Comparison of ENCODE assay signal across 12 cellular contexts in the genomic region with DNA sequence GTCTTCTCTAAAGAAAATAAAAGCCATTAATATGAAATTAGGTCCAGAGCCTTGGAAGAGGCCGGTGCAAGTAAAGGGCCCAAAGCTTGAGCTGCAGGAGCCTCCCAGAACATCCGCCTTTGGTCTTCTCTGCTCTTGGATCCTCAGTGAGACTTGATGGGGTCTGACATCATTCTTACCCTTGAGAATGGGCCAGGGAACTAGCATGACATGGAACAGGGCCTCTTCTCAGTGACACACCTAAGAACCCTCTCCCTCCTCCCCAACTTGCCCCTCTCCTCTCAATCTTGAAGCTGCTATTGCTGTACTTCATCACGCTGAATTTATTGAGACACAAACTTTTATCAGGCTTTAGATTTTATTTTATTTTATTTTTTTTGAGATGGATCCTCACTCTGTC. TPM values are rescaled to one million over a fixed set of nuclear protein-coding genes. Genes with fewer than 3 reads are reported as not detected.
DNase-seq lines count a peak whose midpoint lies in the region; ATAC-seq and TF ChIP-seq lines count a peak whose summit lies in the region.
"Had no signal": no experiment of that assay in that cellular context is flagged by ENCODE, and none has a peak within 500 bp of the region (broad histone marks: within the 10 kb centered on the region; RNA-seq: fewer than 3 reads in every experiment).

No MANE protein-coding gene starts in this region.

- ATAC-seq in T-cell (replicated peaks in 1 of 4) = no peak

- no peak overlapping the region for H3K9ac ChIP-seq in endodermal cell (ENCODE audit: extremely low read depth, low read length, poor library complexity, severe bottlenecking)

- peaks cover 18% of the 10 kb centered on the region for H3K4me1 Mint-ChIP-seq in endodermal cell
- peaks cover 60% of the 10 kb centered on the region for H3K4me1 Mint-ChIP-seq in osteocyte (ENCODE audit: unreplicated experiment)
- no peaks in the 10 kb centered on the region for H3K4me1 Mint-ChIP-seq in T-cell

- H3K27me3 Mint-ChIP-seq in endodermal cell (ENCODE audit: insufficient read depth) = no peaks in the 10 kb centered on the region
- no peaks in the 10 kb centered on the region for H3K27me3 Mint-ChIP-seq in osteocyte (ENCODE audit: unreplicated experiment)
- H3K27me3 Mint-ChIP-seq in T-cell = peaks cover 0 to 2% of the 10 kb centered on the region in 2 donors

- DNase-seq in RWPE1 (ENCODE audit: low spot score) (no peak), endodermal cell (no peak), osteocyte (ENCODE audit: extremely low spot score, unreplicated experiment) (no peak), transverse colon (no peak), T-cell (no peak), OCI-LY7 (ENCODE audit: low spot score) (no peak), H7 (no peak)
- DNase-seq: activated CD8-positive, alpha-beta memory T cell treated with anti-CD3 and anti-CD28 coated beads for 24 hours; GDM1; NCI-H82; SIG-M5 had no signal

- H3K4me3 ChIP-seq in endodermal cell (ENCODE audit: low read length) = no peak overlapping the region
- H3K4me3 ChIP-seq in transverse colon = no peak overlapping the region
- H3K4me3 ChIP-seq in OCI-LY7 (ENCODE audit: low read depth, low read length, poor library complexity, severe bottlenecking) = no peak overlapping the region
- H3K4me3 ChIP-seq in H7 (ENCODE audit: insufficient read depth, low read depth, low read length) = no peak overlapping the region
- H3K4me3 ChIP-seq: HAP-1 had no signal

- no peak overlapping the region for H3K4me2 ChIP-seq in OCI-LY7 (ENCODE audit: low read length)

- H3K9me3 Mint-ChIP-seq in endodermal cell (no peaks in the 10 kb centered on the region), osteocyte (ENCODE audit: unreplicated experiment) (no peaks in the 10 kb centered on the region), T-cell (no peaks in the 10 kb centered on the region)

- TF ChIP-seq POLR2A in transverse colon (IDR thresholded peaks at IDR 0.05) = no peak

- H3K9me3 ChIP-seq in endodermal cell (ENCODE audit: control insufficient read depth, low read length) (no peaks in the 10 kb centered on the region), transverse colon (no peaks in the 10 kb centered on the region), OCI-LY7 (ENCODE audit: low read length) (no peaks in the 10 kb centered on the region)
- H3K9me3 ChIP-seq: HAP-1 had no signal

- H3K27me3 ChIP-seq in endodermal cell (ENCODE audit: control insufficient read depth, insufficient read depth, low read length, poor library complexity, severe bottlenecking) (no peaks in the 10 kb centered on the region), transverse colon (no peaks in the 10 kb centered on the region), H7 (ENCODE audit: control insufficient read depth, insufficient read depth, low read length) (no peaks in the 10 kb centered on the region)

- no peak overlapping the region for H2AFZ ChIP-seq in OCI-LY7 (ENCODE audit: low read length)

- POLR2A ChIA-PET in RWPE1 (lab: Yijun Ruan, JAX; ENCODE audit: low non-redundant PET) = no interaction called here
- POLR2A ChIA-PET in T-cell (lab: Charles Lee) = no interaction called here
- POLR2A ChIA-PET in OCI-LY7 (lab: Charles Lee) = no interaction called here

- no peaks in the 10 kb centered on the region for H3K9me2 ChIP-seq in OCI-LY7 (ENCODE audit: insufficient read depth, low read length)

- WGBS in endodermal cell (ENCODE audit: insufficient coverage in 1 of 2, insufficient read length in 1 of 2), 2 experiments = 93 to 100% methylated on average over 2 to 3 of the region's 3 CpGs
- 50 to 78% methylated on average over 1 to 3 of the region's 3 CpGs for WGBS in transverse colon (ENCODE audit: low coverage in 1 of 2), 2 donors

- no peaks in the 10 kb centered on the region for H3K36me3 ChIP-seq in endodermal cell (ENCODE audit: control insufficient read depth, insufficient read depth, low read length)
- no peaks in the 10 kb centered on the region for H3K36me3 ChIP-seq in transverse colon
- no peaks in the 10 kb centered on the region for H3K36me3 ChIP-seq in OCI-LY7 (ENCODE audit: insufficient read depth, low read length)
- no peaks in the 10 kb centered on the region for H3K36me3 ChIP-seq in H7 (replicated peaks; ENCODE audit: control insufficient read depth, insufficient read depth, low read length)
- H3K36me3 ChIP-seq: HAP-1 had no signal

- H3K4me3 Mint-ChIP-seq in endodermal cell (no peak overlapping the region), osteocyte (ENCODE audit: unreplicated experiment) (no peak overlapping the region), T-cell (no peak overlapping the region)

- H3K36me3 Mint-ChIP-seq in endodermal cell (ENCODE audit: low read depth) = no peaks in the 10 kb centered on the region
- H3K36me3 Mint-ChIP-seq in osteocyte (ENCODE audit: unreplicated experiment) = no peaks in the 10 kb centered on the region
- H3K36me3 Mint-ChIP-seq in T-cell = no peaks in the 10 kb centered on the region

- H3K27ac Mint-ChIP-seq in endodermal cell = peak overlapping the region; percentile 35
- H3K27ac Mint-ChIP-seq in osteocyte (ENCODE audit: unreplicated experiment) = peak overlapping the region; percentile 99
- no peak overlapping the region for H3K27ac Mint-ChIP-seq in T-cell

- H4K20me1 ChIP-seq in OCI-LY7 (ENCODE audit: insufficient read depth, low read length) = no peaks in the 10 kb centered on the region

- CTCF ChIA-PET in RWPE1 (lab: Yijun Ruan, JAX) (interaction anchor here (0.7 kb wide), 1 partner anchor 51 kb away, joined by 4 read pairs; no protein-coding TSS in a partner anchor), T-cell (lab: Charles Lee) (no interaction called here), OCI-LY7 (lab: Charles Lee; ENCODE audit: unreplicated experiment) (no interaction called here)

- H3K4me1 ChIP-seq in endodermal cell (ENCODE audit: control insufficient read depth, insufficient read depth, low read length) (peaks cover 4% of the 10 kb centered on the region), transverse colon (peaks cover 43 to 79% (median 72%) of the 10 kb centered on the region in 4 donors), OCI-LY7 (ENCODE audit: insufficient read depth, low read length, poor library complexity, severe bottlenecking) (peaks cover 9% of the 10 kb centered on the region)

- no peaks in the 10 kb centered on the region for H3K79me2 ChIP-seq in OCI-LY7 (ENCODE audit: insufficient read depth, low read depth, low read length)

- intact Hi-C loops in transverse colon (cut with DNase I; ENCODE audit: low total_unique reads) = loop anchor here (5.0 kb wide), 2 partner anchors 38 to 63 kb away; partner anchors contain the start of genes PNRC2 and SRSF10
- intact Hi-C loops in OCI-LY7 (cut with micrococcal nuclease; ENCODE audit: unreplicated experiment) = no loop called here

- no peak for TF ChIP-seq EP300 in transverse colon (IDR thresholded peaks at IDR 0.05; ENCODE audit: low read depth)

- no TSS peak for BruUV-seq in OCI-LY7 (replicated peaks; lab: Mats Ljungman, UMichigan)

- TF ChIP-seq CTCF in RWPE1 (conservative IDR thresholded peaks at IDR 0.05; ENCODE audit: low read depth) = no peak
- no peak for TF ChIP-seq CTCF in endodermal cell (conservative IDR thresholded peaks at IDR 0.05)
- TF ChIP-seq CTCF in osteocyte (IDR thresholded peaks at IDR 0.05) = no peak
- TF ChIP-seq CTCF in transverse colon (IDR thresholded peaks at IDR 0.05) = no peak
- TF ChIP-seq CTCF in OCI-LY7 (conservative IDR thresholded peaks at IDR 0.05; ENCODE audit: low read length) = no peak

- H3K27ac ChIP-seq in RWPE1 (peak overlapping the region; percentile 97), endodermal cell (ENCODE audit: low read depth, low read length) (no peak overlapping the region), transverse colon (peak overlapping the region; percentile 92 to 96 (median 93)), OCI-LY7 (ENCODE audit: low read depth, low read length, poor library complexity, severe bottlenecking) (no peak overlapping the region)

- in situ Hi-C loops in transverse colon (cut with MboI; ENCODE audit: low pct_ligation_motif_present in 1 of 4, low pct_unique_long_range_greater_than_20kb in 1 of 4, low sequenced_read_pairs in 3 of 4) = no loop called here

RNA-seq across cellular contexts. Expression of gene SRSF10, which starts 40.3 kb away (rescaled TPM):
- total RNA-seq in endodermal cell = 100 to 1,000 TPM; 162 to 170 TPM
- polyA plus RNA-seq in endodermal cell (2013, experiment 1 of 2) = 167 TPM
- 155 TPM for polyA plus RNA-seq in endodermal cell (2013, experiment 2 of 2)
- 87.0 and 93.3 TPM in 2 replicates for total RNA-seq in osteocyte
- 100 to 1,000 TPM in 1 of 4 donors, 10 to 100 TPM in 3; 58.4 to 140 (median 91.3) TPM for total RNA-seq in transverse colon
- total RNA-seq in T-cell = 100 to 1,000 TPM; 145 to 240 (median 153) TPM
- 229 and 293 TPM in 2 replicates for total RNA-seq in OCI-LY7 (2014; rRNA removed; shearing (Covaris generic))
- 335 and 394 TPM in 2 replicates for total RNA-seq in OCI-LY7 (2022)
- 82.8 and 122 TPM in 2 replicates for total RNA-seq in H7 (2014; rRNA removed; shearing (Covaris generic))

Comparison
In these comparisons a context has a peak if more than half of its experiments do, and no peak if none do; other contexts are left out.
1. H3K27ac ChIP-seq: peak in RWPE1 (single experiment) and transverse colon (4 of 4); none in endodermal cell (single experiment) and OCI-LY7 (single experiment).
2. H3K27ac Mint-ChIP-seq: peak in endodermal cell (single experiment) and osteocyte (single experiment); none in T-cell (0 of 2).